ENCODE assay signal across 11 cellular contexts in the genomic region with DNA sequence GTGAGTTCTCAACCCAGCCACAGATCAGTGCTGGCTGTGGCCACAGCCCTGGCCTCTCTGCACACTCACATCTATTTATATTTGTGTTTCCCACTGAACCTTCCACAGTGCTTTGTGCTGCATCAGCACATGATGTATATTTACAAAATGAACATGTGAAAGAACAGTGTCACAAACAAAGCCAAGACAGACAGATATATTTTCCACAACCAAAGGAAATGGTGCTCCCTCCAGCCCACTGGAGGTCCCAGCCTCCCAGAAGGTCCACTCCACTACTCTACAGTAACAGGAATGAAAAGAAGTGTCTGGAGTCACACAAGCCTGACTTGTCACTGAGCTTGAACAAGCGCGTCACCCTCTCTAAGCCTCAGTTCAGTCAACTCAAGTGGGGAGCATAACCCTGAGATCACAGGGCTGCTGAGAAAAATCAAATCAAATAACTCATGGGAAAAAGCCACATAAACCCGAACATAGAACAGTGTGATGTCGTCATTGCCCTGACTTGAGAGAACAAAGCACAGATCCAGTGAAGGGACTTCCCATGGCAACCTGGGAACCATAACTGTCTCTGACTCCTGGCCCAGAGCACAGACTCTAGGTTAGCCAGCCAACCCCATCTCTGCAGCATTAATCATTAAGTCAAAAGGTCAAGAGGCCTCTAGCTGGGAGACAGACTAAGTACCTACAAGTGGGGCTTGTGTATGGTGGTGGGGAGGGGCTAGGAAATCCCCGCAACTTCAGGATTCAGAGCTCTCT.
DNase-seq lines count a peak whose midpoint lies in the region; FAIRE-seq and TF ChIP-seq lines count a peak whose summit lies in the region.
"Had no signal": no experiment of that assay in that cellular context is flagged by ENCODE, and none has a peak within 500 bp of the region (broad histone marks: within the 10 kb centered on the region; RNA-seq: fewer than 3 reads in every experiment).

No MANE protein-coding gene starts in this region.

- no peaks in the 10 kb centered on the region for H3K9me3 ChIP-seq in kidney (ENCODE audit: control insufficient read depth in 1 of 2, low read length in 2 of 2)
- H3K9me3 ChIP-seq: ovary had no signal

- no peaks in the 10 kb centered on the region for H3K9me3 Mint-ChIP-seq in activated T-cell treated with anti-CD3 and anti-CD28 coated beads, Interleukin-2, amount 50 U/mL, for 24 hours
- H3K9me3 Mint-ChIP-seq: activated B cell treated with CpG ODN at 0.5 μM for 24 hours had no signal

- no peak overlapping the region for H3K4me3 ChIP-seq in kidney (ENCODE audit: low read length in 2 of 2)
- H3K4me3 ChIP-seq: K562, ovary had no signal

- no peak overlapping the region for H3K4me3 Mint-ChIP-seq in activated T-cell treated with anti-CD3 and anti-CD28 coated beads, Interleukin-2, amount 50 U/mL, for 24 hours
- H3K4me3 Mint-ChIP-seq: activated B cell treated with CpG ODN at 0.5 μM for 24 hours had no signal

- H3K27ac ChIP-seq in kidney (ENCODE audit: low read depth in 2 of 2, low read length in 2 of 2): peak overlapping the region; percentile 13 to 49
- H3K27ac ChIP-seq: ovary had no signal

- H3K36me3 ChIP-seq in kidney (ENCODE audit: control insufficient read depth in 1 of 2, insufficient read depth in 2 of 2, low read length in 2 of 2): no peaks in the 10 kb centered on the region
- H3K36me3 ChIP-seq: ovary had no signal

- no peak for FAIRE-seq in kidney (lab: Jason Lieb, UNC)
- FAIRE-seq: K562 had no signal

- no peaks in the 10 kb centered on the region for H3K4me1 Mint-ChIP-seq in activated T-cell treated with anti-CD3 and anti-CD28 coated beads, Interleukin-2, amount 50 U/mL, for 24 hours (ENCODE audit: low read depth)
- H3K4me1 Mint-ChIP-seq: activated B cell treated with CpG ODN at 0.5 μM for 24 hours had no signal

- H3K27me3 Mint-ChIP-seq in activated T-cell treated with anti-CD3 and anti-CD28 coated beads, Interleukin-2, amount 50 U/mL, for 24 hours: peaks cover 6% of the 10 kb centered on the region
- H3K27me3 Mint-ChIP-seq: activated B cell treated with CpG ODN at 0.5 μM for 24 hours had no signal

- no peak overlapping the region for H3K27ac Mint-ChIP-seq in activated T-cell treated with anti-CD3 and anti-CD28 coated beads, Interleukin-2, amount 50 U/mL, for 24 hours
- H3K27ac Mint-ChIP-seq: activated B cell treated with CpG ODN at 0.5 μM for 24 hours had no signal

- peak; percentile 53 for DNase-seq in NCI-H82 (lab: John Stamatoyannopoulos, UW)
- DNase-seq in NCI-H82 treated with DMSO at 0.1 percent for 48 hours (lab: John Stamatoyannopoulos, UW; ENCODE audit: unreplicated experiment): no peak
- peak; percentile 15 for DNase-seq in RPMI7951 (ENCODE audit: low read depth)
- no peak for DNase-seq in kidney
- DNase-seq in stromal cell of bone marrow (ENCODE audit: low read depth): peak; percentile 6
- DNase-seq in stimulated activated naive CD4-positive, alpha-beta T cell (lab: John Stamatoyannopoulos, UW): no peak
- no peak for DNase-seq in GM19238 (ENCODE audit: insufficient read length, low spot score)
- no peak for DNase-seq in activated T-cell treated with anti-CD3 and anti-CD28 coated beads, Interleukin-2, amount 50 U/mL, for 24 hours
- DNase-seq: activated B cell treated with CpG ODN at 0.5 μM for 24 hours, ovary had no signal

- intact Hi-C loops in kidney (cut with DNase I): no loop called here

- peaks cover 44 to 48% of the 10 kb centered on the region in 2 donors for H3K4me1 ChIP-seq in kidney (ENCODE audit: control insufficient read depth in 1 of 2, insufficient read depth in 1 of 2, low read depth in 1 of 2, low read length in 2 of 2)

- H3K36me3 Mint-ChIP-seq in activated T-cell treated with anti-CD3 and anti-CD28 coated beads, Interleukin-2, amount 50 U/mL, for 24 hours (ENCODE audit: low read depth): no peaks in the 10 kb centered on the region

- no peak for TF ChIP-seq CTCF in kidney (IDR thresholded peaks at IDR 0.05; ENCODE audit: borderline replicate concordance, extremely low read depth, insufficient read depth)

- no peak overlapping the region for H3K9ac ChIP-seq in kidney (ENCODE audit: low read length in 2 of 2)

Comparison
In these comparisons a context has a peak if more than half of its experiments do, and no peak if none do; other contexts are left out.
1. DNase-seq: peak in NCI-H82 (single experiment), RPMI7951 (single experiment) and stromal cell of bone marrow (single experiment); none in NCI-H82 treated with DMSO at 0.1 percent for 48 hours (single experiment), kidney (single experiment), stimulated activated naive CD4-positive, alpha-beta T cell (0 of 6), GM19238 (single experiment) and activated T-cell treated with anti-CD3 and anti-CD28 coated beads, Interleukin-2, amount 50 U/mL, for 24 hours (single experiment).